2 cellular contexts compared by ENCODE assay signal in the genomic region with DNA sequence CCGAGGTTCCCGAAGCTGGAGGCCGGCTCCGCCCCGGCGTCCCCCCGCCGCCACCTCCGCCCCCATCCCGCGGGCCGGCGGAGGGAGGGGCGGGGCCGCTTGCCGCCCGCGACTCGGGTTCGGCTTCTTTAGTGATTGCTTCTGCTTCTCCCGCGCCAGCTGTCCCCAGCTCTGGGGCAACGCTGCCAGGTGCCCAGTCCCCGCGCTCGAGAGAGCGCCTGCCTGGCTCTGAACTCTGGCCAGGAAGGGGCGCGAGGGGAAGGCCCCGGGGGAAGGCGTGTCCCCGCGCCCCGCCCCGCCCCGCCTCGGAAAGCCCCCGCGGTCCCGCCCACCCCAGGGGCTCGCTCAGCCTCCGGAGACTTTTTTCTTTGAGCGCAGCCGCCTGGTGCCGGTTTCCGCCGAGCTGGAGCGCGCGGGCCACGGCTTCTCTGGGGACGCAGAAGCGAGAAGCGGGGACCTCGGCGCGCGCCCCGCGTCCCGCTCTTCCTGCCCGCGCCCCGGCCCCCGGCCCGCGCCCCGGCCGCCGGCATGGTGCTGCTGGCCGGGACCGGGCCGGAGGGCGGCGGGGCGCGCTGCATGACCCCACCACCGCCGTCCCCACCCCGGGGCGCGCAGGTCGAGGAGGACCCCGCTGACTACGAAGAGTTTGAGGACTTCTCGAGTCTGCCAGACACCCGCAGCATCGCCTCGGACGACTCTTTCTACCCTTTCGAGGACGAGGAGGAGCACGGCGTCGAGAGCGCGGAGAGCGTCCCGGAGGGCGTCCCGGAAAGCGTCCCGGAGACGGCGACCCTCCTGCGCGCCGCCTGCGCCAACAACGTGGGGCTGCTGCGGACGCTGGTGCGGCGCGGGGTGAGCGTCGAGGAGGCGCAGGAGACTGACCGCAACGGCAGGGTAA.
TF ChIP-seq lines count a peak whose summit lies in the region.

ANKRD33B (plus strand) TSS at position 131 of the 898 bp plus-strand sequence; CDS start at position 529, 398 bp downstream.

TF ChIP-seq in WTC11, 78 proteins besides CTCF, POLR2A, EP300 and RAD21 (continued from another document):
- TF ChIP-seq ZBTB43 (CRISPR knock-in tag; IDR thresholded peaks at IDR 0.05) (no peak), ZNF121 (CRISPR knock-in tag; IDR thresholded peaks at IDR 0.05) (no peak), ETV6 (CRISPR knock-in tag; IDR thresholded peaks at IDR 0.05) (0 out of 2 replicates have a peak, but pooled peaks have one; percentile 33), SP1 (CRISPR knock-in tag; conservative IDR thresholded peaks at IDR 0.05) (peak; percentile 48), FOXK1 (CRISPR knock-in tag; IDR thresholded peaks at IDR 0.05) (no peak)
- TF ChIP-seq, protein P1, sequence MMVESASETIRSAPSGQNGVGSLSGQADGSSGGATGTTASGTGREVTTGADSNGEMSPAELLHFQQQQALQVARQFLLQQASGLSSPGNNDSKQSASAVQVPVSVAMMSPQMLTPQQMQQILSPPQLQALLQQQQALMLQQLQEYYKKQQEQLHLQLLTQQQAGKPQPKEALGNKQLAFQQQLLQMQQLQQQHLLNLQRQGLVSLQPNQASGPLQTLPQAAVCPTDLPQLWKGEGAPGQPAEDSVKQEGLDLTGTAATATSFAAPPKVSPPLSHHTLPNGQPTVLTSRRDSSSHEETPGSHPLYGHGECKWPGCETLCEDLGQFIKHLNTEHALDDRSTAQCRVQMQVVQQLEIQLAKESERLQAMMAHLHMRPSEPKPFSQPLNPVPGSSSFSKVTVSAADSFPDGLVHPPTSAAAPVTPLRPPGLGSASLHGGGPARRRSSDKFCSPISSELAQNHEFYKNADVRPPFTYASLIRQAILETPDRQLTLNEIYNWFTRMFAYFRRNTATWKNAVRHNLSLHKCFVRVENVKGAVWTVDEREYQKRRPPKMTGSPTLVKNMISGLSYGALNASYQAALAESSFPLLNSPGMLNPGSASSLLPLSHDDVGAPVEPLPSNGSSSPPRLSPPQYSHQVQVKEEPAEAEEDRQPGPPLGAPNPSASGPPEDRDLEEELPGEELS (CRISPR knock-in tag; IDR thresholded peaks at IDR 0.05) = 0 out of 2 replicates have a peak, but pooled peaks have one; percentile 21

TF ChIP-seq in HepG2, 621 proteins besides CTCF, POLR2A, EP300 and RAD21 (continued from another document):
- peak; percentile 74; the same call in 1 of the 2 replicates for TF ChIP-seq ZNF800 (CRISPR knock-in tag; IDR thresholded peaks at IDR 0.05)
- TF ChIP-seq RELA (CRISPR knock-in tag; IDR thresholded peaks at IDR 0.05) = no peak
- no peak for TF ChIP-seq LCORL (IDR thresholded peaks at IDR 0.05)
- TF ChIP-seq LCORL (CRISPR knock-in tag; IDR thresholded peaks at IDR 0.05) = no peak
